In the genomic region with DNA sequence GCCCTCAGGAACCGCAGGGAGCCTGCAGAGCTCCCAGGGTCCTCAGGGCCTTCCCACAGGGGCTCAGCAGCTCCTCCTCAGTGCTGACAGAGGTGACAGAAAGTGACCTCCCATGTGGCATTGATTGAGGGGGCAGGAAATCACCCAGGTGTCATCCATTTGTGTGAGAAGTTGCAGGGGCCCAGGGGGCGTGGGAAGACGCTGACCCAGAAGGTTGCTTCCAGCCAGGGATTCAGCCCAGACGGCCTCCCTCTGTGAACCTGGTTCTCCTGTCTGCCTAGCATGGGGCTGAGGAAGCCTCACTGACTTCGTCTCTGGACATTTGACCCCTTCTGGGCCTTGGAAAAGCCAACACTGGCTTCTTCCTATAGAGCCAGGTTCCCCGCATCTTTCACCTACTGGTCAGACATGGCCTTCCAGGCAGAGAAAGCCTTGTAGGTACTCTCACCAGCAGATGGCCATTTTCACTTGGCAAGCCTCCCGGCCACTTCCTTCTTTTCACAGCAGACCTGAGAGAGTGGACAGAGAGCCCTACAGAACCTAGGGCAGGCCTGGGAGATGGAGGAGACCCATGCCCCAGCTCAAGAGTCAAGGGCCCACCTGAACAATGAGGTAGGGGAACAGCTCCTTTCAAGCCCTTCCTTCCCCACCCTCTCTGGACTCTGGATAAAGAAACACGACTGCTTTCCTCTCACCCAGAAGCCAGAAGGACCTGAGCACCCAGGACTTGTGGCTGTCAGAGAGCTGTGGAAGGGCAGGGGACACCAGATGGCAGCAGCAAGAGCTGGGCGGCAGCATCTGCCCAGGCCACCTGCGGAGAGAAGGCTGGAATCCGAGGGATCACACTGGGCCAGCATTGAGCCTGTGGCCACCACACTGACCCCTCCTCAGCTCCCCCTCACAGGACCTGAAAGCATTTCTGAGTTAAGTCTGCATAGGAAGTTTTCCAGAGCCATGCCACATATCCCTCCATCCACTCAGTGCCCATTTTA, we compare ENCODE assay signal across 11 cellular contexts.
DNase-seq lines count a peak whose midpoint lies in the region; ATAC-seq and TF ChIP-seq lines count a peak whose summit lies in the region.
"Had no signal": no experiment of that assay in that cellular context is flagged by ENCODE, and none has a peak within 500 bp of the region (broad histone marks: within the 10 kb centered on the region; RNA-seq: fewer than 3 reads in every experiment).

No MANE protein-coding gene starts in this region.

- no peak overlapping the region for H3K27ac Mint-ChIP-seq in neural progenitor cell
- H3K27ac Mint-ChIP-seq in WTC11, result no peak overlapping the region
- H3K27ac Mint-ChIP-seq: stimulated activated naive CD8-positive, alpha-beta T cell treated with anti-CD3 and anti-CD28 coated beads, Interleukin-15, amount 100 ng/mL, for 72 hours had no signal

- no peak overlapping the region for H3K27ac ChIP-seq in neural progenitor cell
- H3K27ac ChIP-seq: 22Rv1 had no signal

- H3K4me3 Mint-ChIP-seq in neural progenitor cell, result peak overlapping the region; percentile 50
- H3K4me3 Mint-ChIP-seq in WTC11, result no peak overlapping the region
- H3K4me3 Mint-ChIP-seq: stimulated activated naive CD8-positive, alpha-beta T cell treated with anti-CD3 and anti-CD28 coated beads, Interleukin-15, amount 100 ng/mL, for 72 hours had no signal

- no peak overlapping the region for H3K4me3 ChIP-seq in neural progenitor cell

- H2AFZ ChIP-seq in neural progenitor cell (replicated peaks), result no peak overlapping the region

- H3K36me3 ChIP-seq in neural progenitor cell, result no peaks in the 10 kb centered on the region

- H3K27me3 Mint-ChIP-seq in neural progenitor cell (ENCODE audit: insufficient read depth, low read depth) (no peaks in the 10 kb centered on the region), WTC11 (ENCODE audit: low read depth) (no peaks in the 10 kb centered on the region)

- no peaks in the 10 kb centered on the region for H3K4me1 ChIP-seq in neural progenitor cell

- H3K27me3 ChIP-seq in neural progenitor cell, result no peaks in the 10 kb centered on the region

- no peak overlapping the region for H3K9ac ChIP-seq in neural progenitor cell

- peak; percentile 4 for TF ChIP-seq CTCF in neural progenitor cell (IDR thresholded peaks at IDR 0.05)
- TF ChIP-seq CTCF in WTC11 (IDR thresholded peaks at IDR 0.05), result no peak

- no peaks in the 10 kb centered on the region for H3K9me3 ChIP-seq in neural progenitor cell (ENCODE audit: low read depth)

- no peak for ATAC-seq in WTC11
- no peak for ATAC-seq in GM19452 (IDR thresholded peaks at IDR 0.05; ENCODE audit: unreplicated experiment)
- ATAC-seq: activated CD4-positive, CD25-positive, alpha-beta regulatory T cell treated with anti-CD3 and anti-CD28 coated beads, Interleukin-2, amount 50 U/mL, for 24 hours; stimulated activated naive CD8-positive, alpha-beta T cell treated with anti-CD3 and anti-CD28 coated beads, Interleukin-15, amount 100 ng/mL, for 72 hours had no signal

- DNase-seq in DMS 273 (lab: John Stamatoyannopoulos, UW; ENCODE audit: unreplicated experiment) (peak; percentile 44), DMS 273 treated with DMSO at 0.1 percent for 48 hours (lab: John Stamatoyannopoulos, UW) (no peak), NCI-H226 (peak; percentile 65), cerebellum (ENCODE audit: low spot score) (peak; percentile 86), neural progenitor cell (ENCODE audit: low spot score) (no peak), WTC11 (ENCODE audit: low spot score) (no peak), NCI-H2081 (lab: John Stamatoyannopoulos, UW) (no peak)

- POLR2A ChIA-PET in WTC11 (lab: Charles Lee), result no interaction called here

- no peaks in the 10 kb centered on the region for H3K36me3 Mint-ChIP-seq in neural progenitor cell
- H3K36me3 Mint-ChIP-seq in WTC11, result peaks cover 6% of the 10 kb centered on the region; the same call in 1 of the 2 replicates

- H4K20me1 ChIP-seq in neural progenitor cell (ENCODE audit: low read depth), result no peaks in the 10 kb centered on the region

- CTCF ChIA-PET in WTC11 (lab: Charles Lee), result interaction anchor here (0.8 to 3.5 kb wide), 10 partner anchors 9 to 433 kb away, joined by 3 to 47 read pairs (median 4); no protein-coding TSS in a partner anchor

- no peak overlapping the region for H3K4me2 ChIP-seq in neural progenitor cell

- H3K9me3 Mint-ChIP-seq in neural progenitor cell (peaks cover 5% of the 10 kb centered on the region), WTC11 (peaks cover 19% of the 10 kb centered on the region)

- H3K4me1 Mint-ChIP-seq in neural progenitor cell (peaks cover 18% of the 10 kb centered on the region), WTC11 (peaks cover 3% of the 10 kb centered on the region; the same call in 1 of the 2 replicates)

- no peaks in the 10 kb centered on the region for H3F3A ChIP-seq in neural progenitor cell (ENCODE audit: low read depth)

- no peaks in the 10 kb centered on the region for H3K79me2 ChIP-seq in neural progenitor cell (ENCODE audit: low read depth)

TF ChIP-seq in WTC11, 78 proteins besides CTCF, POLR2A, EP300 and RAD21:
- no peak for TF ChIP-seq SMAD4 (CRISPR knock-in tag; IDR thresholded peaks at IDR 0.05)
- TF ChIP-seq, protein P1, sequence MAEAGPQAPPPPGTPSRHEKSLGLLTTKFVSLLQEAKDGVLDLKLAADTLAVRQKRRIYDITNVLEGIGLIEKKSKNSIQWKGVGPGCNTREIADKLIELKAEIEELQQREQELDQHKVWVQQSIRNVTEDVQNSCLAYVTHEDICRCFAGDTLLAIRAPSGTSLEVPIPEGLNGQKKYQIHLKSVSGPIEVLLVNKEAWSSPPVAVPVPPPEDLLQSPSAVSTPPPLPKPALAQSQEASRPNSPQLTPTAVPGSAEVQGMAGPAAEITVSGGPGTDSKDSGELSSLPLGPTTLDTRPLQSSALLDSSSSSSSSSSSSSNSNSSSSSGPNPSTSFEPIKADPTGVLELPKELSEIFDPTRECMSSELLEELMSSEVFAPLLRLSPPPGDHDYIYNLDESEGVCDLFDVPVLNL (CRISPR knock-in tag; IDR thresholded peaks at IDR 0.05; ENCODE audit: borderline replicate concordance, low read depth), result no peak
- TF ChIP-seq, protein P2, sequence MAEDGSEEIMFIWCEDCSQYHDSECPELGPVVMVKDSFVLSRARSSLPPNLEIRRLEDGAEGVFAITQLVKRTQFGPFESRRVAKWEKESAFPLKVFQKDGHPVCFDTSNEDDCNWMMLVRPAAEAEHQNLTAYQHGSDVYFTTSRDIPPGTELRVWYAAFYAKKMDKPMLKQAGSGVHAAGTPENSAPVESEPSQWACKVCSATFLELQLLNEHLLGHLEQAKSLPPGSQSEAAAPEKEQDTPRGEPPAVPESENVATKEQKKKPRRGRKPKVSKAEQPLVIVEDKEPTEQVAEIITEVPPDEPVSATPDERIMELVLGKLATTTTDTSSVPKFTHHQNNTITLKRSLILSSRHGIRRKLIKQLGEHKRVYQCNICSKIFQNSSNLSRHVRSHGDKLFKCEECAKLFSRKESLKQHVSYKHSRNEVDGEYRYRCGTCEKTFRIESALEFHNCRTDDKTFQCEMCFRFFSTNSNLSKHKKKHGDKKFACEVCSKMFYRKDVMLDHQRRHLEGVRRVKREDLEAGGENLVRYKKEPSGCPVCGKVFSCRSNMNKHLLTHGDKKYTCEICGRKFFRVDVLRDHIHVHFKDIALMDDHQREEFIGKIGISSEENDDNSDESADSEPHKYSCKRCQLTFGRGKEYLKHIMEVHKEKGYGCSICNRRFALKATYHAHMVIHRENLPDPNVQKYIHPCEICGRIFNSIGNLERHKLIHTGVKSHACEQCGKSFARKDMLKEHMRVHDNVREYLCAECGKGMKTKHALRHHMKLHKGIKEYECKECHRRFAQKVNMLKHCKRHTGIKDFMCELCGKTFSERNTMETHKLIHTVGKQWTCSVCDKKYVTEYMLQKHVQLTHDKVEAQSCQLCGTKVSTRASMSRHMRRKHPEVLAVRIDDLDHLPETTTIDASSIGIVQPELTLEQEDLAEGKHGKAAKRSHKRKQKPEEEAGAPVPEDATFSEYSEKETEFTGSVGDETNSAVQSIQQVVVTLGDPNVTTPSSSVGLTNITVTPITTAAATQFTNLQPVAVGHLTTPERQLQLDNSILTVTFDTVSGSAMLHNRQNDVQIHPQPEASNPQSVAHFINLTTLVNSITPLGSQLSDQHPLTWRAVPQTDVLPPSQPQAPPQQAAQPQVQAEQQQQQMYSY (CRISPR knock-in tag; IDR thresholded peaks at IDR 0.05), result no peak
- no peak for TF ChIP-seq ZNF263 (CRISPR knock-in tag; IDR thresholded peaks at IDR 0.05; ENCODE audit: low read depth)
- TF ChIP-seq ZNF396 (CRISPR knock-in tag; IDR thresholded peaks at IDR 0.05; ENCODE audit: borderline replicate concordance), result no peak

Comparison
In these comparisons a context has a peak if more than half of its experiments do, and no peak if none do; other contexts are left out.
1. DNase-seq: peak in DMS 273 (single experiment), NCI-H226 (single experiment) and cerebellum (single experiment); none in DMS 273 treated with DMSO at 0.1 percent for 48 hours (single experiment), neural progenitor cell (single experiment), WTC11 (single experiment) and NCI-H2081 (0 of 2).